Comparison of ENCODE assay signal across 9 cellular contexts in genomic region chr17:47717261-47717697, GRCh38. TPM values are rescaled to one million over a fixed set of nuclear protein-coding genes. Genes with fewer than 3 reads are reported as not detected.
DNase-seq lines count a peak whose midpoint lies in the region; ATAC-seq, FAIRE-seq and TF ChIP-seq lines count a peak whose summit lies in the region.
"Had no signal": no experiment of that assay in that cellular context is flagged by ENCODE, and none has a peak within 500 bp of the region (broad histone marks: within the 10 kb centered on the region; RNA-seq: fewer than 3 reads in every experiment).

No MANE protein-coding gene starts in this region.

- FAIRE-seq in GM18507 (lab: Jason Lieb, UNC) = peak; percentile 83

- peaks cover 90% of the 10 kb centered on the region for H3K4me1 Mint-ChIP-seq in activated CD4-positive, alpha-beta memory T cell treated with anti-CD3 and anti-CD28 coated beads for 36 hours (ENCODE audit: low read depth)

- peak overlapping the region; percentile 94 for H3K27ac Mint-ChIP-seq in activated CD4-positive, alpha-beta memory T cell treated with anti-CD3 and anti-CD28 coated beads for 36 hours

- ATAC-seq in HG02981 (IDR thresholded peaks at IDR 0.05; ENCODE audit: unreplicated experiment) = no peak

- H3K9me3 Mint-ChIP-seq in activated CD4-positive, alpha-beta memory T cell treated with anti-CD3 and anti-CD28 coated beads for 36 hours = no peaks in the 10 kb centered on the region

- intact Hi-C loops in activated CD4-positive, alpha-beta memory T cell treated with anti-CD3 and anti-CD28 coated beads for 36 hours (cut with micrococcal nuclease) = loop anchor here (10.0 kb wide), 1 partner anchor 108 kb away; the partner anchor contains the start of gene OSBPL7

- no peak for DNase-seq in AG04449 (ENCODE audit: low read depth, low spot score)
- no peak for DNase-seq in GM18507 (ENCODE audit: extremely low spot score, insufficient read length, low read depth)
- peak; percentile 74 for DNase-seq in activated CD4-positive, alpha-beta memory T cell treated with anti-CD3 and anti-CD28 coated beads for 36 hours
- DNase-seq in iPS-NIHi11 (ENCODE audit: low spot score) = peak; percentile 46
- DNase-seq in NCI-H526 (lab: John Stamatoyannopoulos, UW) = no peak
- no peak for DNase-seq in activated CD4-positive, CD25-positive, alpha-beta regulatory T cell (lab: John Stamatoyannopoulos, UW)
- DNase-seq in NCI-H187 (lab: John Stamatoyannopoulos, UW) = no peak

- no peaks in the 10 kb centered on the region for H3K27me3 Mint-ChIP-seq in activated CD4-positive, alpha-beta memory T cell treated with anti-CD3 and anti-CD28 coated beads for 36 hours

- TF ChIP-seq CTCF in AG04449 (IDR thresholded peaks at IDR 0.05; ENCODE audit: insufficient read depth, low read length, missing control alignments) = peak; percentile 46

- no peaks in the 10 kb centered on the region for H3K36me3 Mint-ChIP-seq in activated CD4-positive, alpha-beta memory T cell treated with anti-CD3 and anti-CD28 coated beads for 36 hours

- H3K4me3 Mint-ChIP-seq in activated CD4-positive, alpha-beta memory T cell treated with anti-CD3 and anti-CD28 coated beads for 36 hours = peak overlapping the region; percentile 72

- no peak overlapping the region for H3K4me3 ChIP-seq in AG04449 (ENCODE audit: low read depth, low read length)
- H3K4me3 ChIP-seq: thoracic aorta had no signal

- POLR2A ChIA-PET in AG04449 (lab: Yijun Ruan, JAX) = no interaction called here
- POLR2A ChIA-PET in activated CD4-positive, alpha-beta memory T cell treated with anti-CD3 and anti-CD28 coated beads for 36 hours (lab: Charles Lee) = interaction anchor here (2.1 to 6.3 kb wide), 2 partner anchors 14 to 19 kb away, joined by 8 to 111 read pairs; no protein-coding TSS in a partner anchor

- CTCF ChIA-PET in AG04449 (lab: Yijun Ruan, JAX) = interaction anchor here (0.8 to 6.3 kb wide), 3 partner anchors 9 to 82 kb away, joined by 3 to 62 read pairs (median 4); no protein-coding TSS in a partner anchor
- CTCF ChIA-PET in activated CD4-positive, alpha-beta memory T cell treated with anti-CD3 and anti-CD28 coated beads for 36 hours (lab: Charles Lee) = interaction anchor here (0.8 to 9.2 kb wide), 8 partner anchors 11 to 264 kb away, joined by 3 to 135 read pairs (median 10); partner anchors contain the start of gene TBX21

RNA-seq across cellular contexts. Expression of gene TBX21, which starts 15.8 kb away (rescaled TPM):
- 10 to 100 TPM; 57.7 to 58.2 TPM for total RNA-seq in activated CD4-positive, alpha-beta memory T cell treated with anti-CD3 and anti-CD28 coated beads for 36 hours

RNA-seq across cellular contexts. Expression of gene TBKBP1, which starts 23.3 kb away (rescaled TPM):
- 10 to 100 TPM; 11.3 to 13.0 TPM for total RNA-seq in activated CD4-positive, alpha-beta memory T cell treated with anti-CD3 and anti-CD28 coated beads for 36 hours

Comparison
In these comparisons a context has a peak if more than half of its experiments do, and no peak if none do; other contexts are left out.
1. DNase-seq: peak in activated CD4-positive, alpha-beta memory T cell treated with anti-CD3 and anti-CD28 coated beads for 36 hours (single experiment) and iPS-NIHi11 (single experiment); none in AG04449 (single experiment), GM18507 (single experiment), NCI-H526 (0 of 2), activated CD4-positive, CD25-positive, alpha-beta regulatory T cell (0 of 4) and NCI-H187 (0 of 2).